In genomic region chr3:30471076-30471475, GRCh38 we compare ENCODE assay signal across 24 cellular contexts.
DNase-seq lines count a peak whose midpoint lies in the region; ATAC-seq, FAIRE-seq and TF ChIP-seq lines count a peak whose summit lies in the region.
"Had no signal": no experiment of that assay in that cellular context is flagged by ENCODE, and none has a peak within 500 bp of the region (broad histone marks: within the 10 kb centered on the region; RNA-seq: fewer than 3 reads in every experiment).

No MANE protein-coding gene starts in this region.

- H3F3A ChIP-seq in PC-3 (ENCODE audit: low read length, unreplicated experiment): no peaks in the 10 kb centered on the region

- H3K4me3 ChIP-seq in PC-3 (ENCODE audit: low read length): no peak overlapping the region
- no peak overlapping the region for H3K4me3 ChIP-seq in endothelial cell of umbilical vein (replicated peaks in 1 of 3; ENCODE audit: insufficient read depth in 1 of 3, low read depth in 1 of 3, low read length in 3 of 3)
- no peak overlapping the region for H3K4me3 ChIP-seq in osteoblast (ENCODE audit: insufficient read depth, low read length)
- no peak overlapping the region for H3K4me3 ChIP-seq in Karpas-422 (ENCODE audit: low read length)
- H3K4me3 ChIP-seq: GM12878, lung, ovary, suprapubic skin had no signal

- H3K79me2 ChIP-seq in PC-3 (ENCODE audit: low read length) (no peaks in the 10 kb centered on the region), endothelial cell of umbilical vein (ENCODE audit: control insufficient read depth, insufficient read depth, low read length) (no peaks in the 10 kb centered on the region), osteoblast (ENCODE audit: insufficient read depth, low read length) (no peaks in the 10 kb centered on the region), Karpas-422 (ENCODE audit: low read length) (no peaks in the 10 kb centered on the region)

- H3K4me1 ChIP-seq in PC-3 (ENCODE audit: insufficient read depth, low read length) (peaks cover 36% of the 10 kb centered on the region), endothelial cell of umbilical vein (ENCODE audit: control insufficient read depth, extremely low read depth, insufficient read depth, low read length) (no peaks in the 10 kb centered on the region), osteoblast (ENCODE audit: insufficient read depth, low read length) (peaks cover 37% of the 10 kb centered on the region), Karpas-422 (ENCODE audit: low read length) (no peaks in the 10 kb centered on the region)

- no peak overlapping the region for H3K4me2 ChIP-seq in PC-3 (ENCODE audit: low read length)
- H3K4me2 ChIP-seq in endothelial cell of umbilical vein (ENCODE audit: insufficient read depth, low read length): no peak overlapping the region
- H3K4me2 ChIP-seq in osteoblast (ENCODE audit: insufficient read depth, low read length): peak overlapping the region; percentile 33
- H3K4me2 ChIP-seq in Karpas-422 (ENCODE audit: low read depth, low read length, poor library complexity, severe bottlenecking): no peak overlapping the region

- H3K9me3 ChIP-seq in PC-3 (ENCODE audit: low read length) (no peaks in the 10 kb centered on the region), endothelial cell of umbilical vein (replicated peaks; ENCODE audit: control insufficient read depth, insufficient read depth, low read length) (no peaks in the 10 kb centered on the region), osteoblast (ENCODE audit: low read depth, low read length) (no peaks in the 10 kb centered on the region), Karpas-422 (ENCODE audit: low read length) (peaks cover 14% of the 10 kb centered on the region)
- H3K9me3 ChIP-seq: ovary, suprapubic skin had no signal

- no peak for TF ChIP-seq POLR2A in endothelial cell of umbilical vein (IDR thresholded peaks at IDR 0.05; ENCODE audit: low read depth, low read length)

- H3K36me3 ChIP-seq in PC-3 (ENCODE audit: low read depth, low read length) (no peaks in the 10 kb centered on the region), endothelial cell of umbilical vein (ENCODE audit: control insufficient read depth in 2 of 2, extremely low read depth in 1 of 2, insufficient read depth in 2 of 2, low read length in 2 of 2) (no peaks in the 10 kb centered on the region), osteoblast (ENCODE audit: insufficient read depth, low read length) (no peaks in the 10 kb centered on the region), Karpas-422 (ENCODE audit: insufficient read depth, low read length) (no peaks in the 10 kb centered on the region)
- H3K36me3 ChIP-seq: ovary, suprapubic skin, WERI-Rb-1 had no signal

- no peak overlapping the region for H2AFZ ChIP-seq in PC-3 (ENCODE audit: low read length)
- peak overlapping the region; percentile 57 for H2AFZ ChIP-seq in endothelial cell of umbilical vein (ENCODE audit: low read depth, low read length)
- H2AFZ ChIP-seq in osteoblast (ENCODE audit: low read length): no peak overlapping the region
- no peak overlapping the region for H2AFZ ChIP-seq in Karpas-422 (ENCODE audit: low read length)

- TF ChIP-seq CTCF in PC-3 (conservative IDR thresholded peaks at IDR 0.05; ENCODE audit: low read depth, low read length): no peak
- TF ChIP-seq CTCF in endothelial cell of umbilical vein (IDR thresholded peaks at IDR 0.05; ENCODE audit: extremely low read depth in 1 of 2, insufficient read depth in 1 of 2, low read depth in 1 of 2, low read length in 2 of 2): no peak
- no peak for TF ChIP-seq CTCF in osteoblast (IDR thresholded peaks at IDR 0.05; ENCODE audit: extremely low read depth, low read depth, low read length)

- intact Hi-C loops in PC-3 (cut with micrococcal nuclease) (loop anchor here (10.0 kb wide), 1 partner anchor 356 kb away; no protein-coding TSS in a partner anchor), endothelial cell of umbilical vein (cut with micrococcal nuclease) (no loop called here)

- H3K27me3 ChIP-seq in PC-3 (ENCODE audit: low read length): no peaks in the 10 kb centered on the region
- no peaks in the 10 kb centered on the region for H3K27me3 ChIP-seq in endothelial cell of umbilical vein (ENCODE audit: control insufficient read depth in 2 of 2, insufficient read depth in 2 of 2, low read length in 2 of 2)
- no peaks in the 10 kb centered on the region for H3K27me3 ChIP-seq in osteoblast (ENCODE audit: insufficient read depth, low read length)
- H3K27me3 ChIP-seq in Karpas-422 (ENCODE audit: low read length): no peaks in the 10 kb centered on the region
- H3K27me3 ChIP-seq: ovary, suprapubic skin had no signal

- no peaks in the 10 kb centered on the region for H3K9me2 ChIP-seq in PC-3 (replicated peaks; ENCODE audit: low read length)
- no peaks in the 10 kb centered on the region for H3K9me2 ChIP-seq in Karpas-422 (replicated peaks; ENCODE audit: insufficient read depth, low read length)

- POLR2A ChIA-PET in PC-3 (lab: Charles Lee; ENCODE audit: unreplicated experiment) (no interaction called here), endothelial cell of umbilical vein (lab: Charles Lee) (no interaction called here)

- no peaks in the 10 kb centered on the region for H3K9me1 ChIP-seq in endothelial cell of umbilical vein (replicated peaks; ENCODE audit: control insufficient read depth, extremely low read depth, insufficient read depth, low read length)

- dilution Hi-C loops in endothelial cell of umbilical vein (cut with MboI; ENCODE audit: extremely low pct_ligation_motif_present, low sequenced_read_pairs): no loop called here

- BruUV-seq in PC-3 (replicated peaks; lab: Mats Ljungman, UMichigan) (no TSS peak), endothelial cell of umbilical vein (replicated peaks; lab: Mats Ljungman, UMichigan) (no TSS peak)

- FAIRE-seq in endothelial cell of umbilical vein (lab: Jason Lieb, UNC): no peak
- FAIRE-seq: GM12878, RCC 7860 had no signal

- H3K27ac ChIP-seq in PC-3 (ENCODE audit: low read length): no peak overlapping the region
- no peak overlapping the region for H3K27ac ChIP-seq in endothelial cell of umbilical vein (ENCODE audit: insufficient read depth, low read depth, low read length)
- H3K27ac ChIP-seq in osteoblast (ENCODE audit: low read depth, low read length): peak overlapping the region; percentile 27
- H3K27ac ChIP-seq in Karpas-422 (ENCODE audit: low read length): no peak overlapping the region
- H3K27ac ChIP-seq: ovary, suprapubic skin, WERI-Rb-1 had no signal

- ATAC-seq in PC-3: no peak
- ATAC-seq in HG02759 (IDR thresholded peaks at IDR 0.05; ENCODE audit: unreplicated experiment): no peak
- ATAC-seq: GM12878, sciatic nerve had no signal

- H3K9ac ChIP-seq in PC-3 (ENCODE audit: low read length): no peak overlapping the region
- H3K9ac ChIP-seq in endothelial cell of umbilical vein (replicated peaks; ENCODE audit: extremely low read depth, insufficient read depth, low read length): no peak overlapping the region
- H3K9ac ChIP-seq in Karpas-422 (ENCODE audit: low read length): no peak overlapping the region

- no peaks in the 10 kb centered on the region for H4K20me1 ChIP-seq in PC-3 (ENCODE audit: low read length)
- H4K20me1 ChIP-seq in endothelial cell of umbilical vein (replicated peaks; ENCODE audit: control insufficient read depth, extremely low read depth, insufficient read depth, low read length): no peaks in the 10 kb centered on the region
- no peaks in the 10 kb centered on the region for H4K20me1 ChIP-seq in osteoblast (ENCODE audit: insufficient read depth, low read length)
- H4K20me1 ChIP-seq in Karpas-422 (ENCODE audit: insufficient read depth, low read depth, low read length): no peaks in the 10 kb centered on the region

- CTCF ChIA-PET in PC-3 (lab: Charles Lee) (no interaction called here), endothelial cell of umbilical vein (lab: Charles Lee) (no interaction called here)

- DNase-seq in EH (ENCODE audit: low read depth): peak; percentile 62
- peak; percentile 26 for DNase-seq in PC-3
- peak; percentile 11 for DNase-seq in endothelial cell of umbilical vein (ENCODE audit: low read depth, low spot score)
- no peak for DNase-seq in osteoblast (ENCODE audit: insufficient read length, low spot score, missing footprints)
- no peak for DNase-seq in HK-2 (ENCODE audit: unreplicated experiment)
- no peak for DNase-seq in Karpas-422
- no peak for DNase-seq in stimulated activated CD4-positive, alpha-beta T cell treated with anti-CD3 and anti-CD28 coated beads, Interleukin-15, amount 100 ng/mL, for 24 hours
- DNase-seq: activated CD4-positive, alpha-beta T cell treated with anti-CD3 and anti-CD28 coated beads, Interleukin-2, amount 50 U/mL, for 4 hours; anterior cingulate cortex; CD4-positive, alpha-beta memory T cell; DMS153; effector CD8-positive, alpha-beta T cell; GF-D8; H9; NCI-H1105; NCI-H2081 treated with DMSO at 0.1 percent for 48 hours; ovary; WERI-Rb-1 had no signal

TF ChIP-seq in endothelial cell of umbilical vein, 7 proteins besides CTCF, POLR2A, EP300 and RAD21:
- TF ChIP-seq FOS (IDR thresholded peaks at IDR 0.05; ENCODE audit: borderline replicate concordance, insufficient read depth, low read length) (no peak), GATA2 (IDR thresholded peaks at IDR 0.05; ENCODE audit: insufficient read depth, insufficient read length, low read depth, low read length) (no peak)
TF ChIP-seq in endothelial cell of umbilical vein: peak in this region for 0.

Comparison
In these comparisons a context has a peak if more than half of its experiments do, and no peak if none do; other contexts are left out.
1. DNase-seq: peak in EH (single experiment), PC-3 (single experiment) and endothelial cell of umbilical vein (single experiment); none in osteoblast (single experiment), HK-2 (single experiment), Karpas-422 (single experiment) and stimulated activated CD4-positive, alpha-beta T cell treated with anti-CD3 and anti-CD28 coated beads, Interleukin-15, amount 100 ng/mL, for 24 hours (single experiment).